ENCODE assay signal across 2 cellular contexts in the genomic region with DNA sequence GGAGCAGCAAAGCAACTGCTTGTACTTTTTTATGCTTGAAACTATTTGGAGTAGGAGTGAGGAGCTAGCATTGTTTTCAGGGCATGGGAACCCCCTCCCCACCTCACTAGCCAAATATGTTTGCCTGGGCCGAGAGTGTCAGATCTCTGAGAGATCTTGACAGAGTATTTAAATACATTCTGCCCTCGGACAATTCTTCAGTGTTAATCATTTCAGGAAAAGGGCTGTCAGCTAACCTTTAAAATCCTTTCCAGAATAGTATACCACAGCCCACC. TPM values are rescaled to one million over a fixed set of nuclear protein-coding genes. Genes with fewer than 3 reads are reported as not detected.
"Had no signal": no experiment of that assay in that cellular context is flagged by ENCODE, and none has a peak within 500 bp of the region (broad histone marks: within the 10 kb centered on the region; RNA-seq: fewer than 3 reads in every experiment).

No MANE protein-coding gene starts in this region.

RNA-seq across cellular contexts. Expression of gene FAM72C, which starts 17.6 kb away (rescaled TPM):
- total RNA-seq: temporal lobe, thoracic aorta had no signal
